In the genomic region with DNA sequence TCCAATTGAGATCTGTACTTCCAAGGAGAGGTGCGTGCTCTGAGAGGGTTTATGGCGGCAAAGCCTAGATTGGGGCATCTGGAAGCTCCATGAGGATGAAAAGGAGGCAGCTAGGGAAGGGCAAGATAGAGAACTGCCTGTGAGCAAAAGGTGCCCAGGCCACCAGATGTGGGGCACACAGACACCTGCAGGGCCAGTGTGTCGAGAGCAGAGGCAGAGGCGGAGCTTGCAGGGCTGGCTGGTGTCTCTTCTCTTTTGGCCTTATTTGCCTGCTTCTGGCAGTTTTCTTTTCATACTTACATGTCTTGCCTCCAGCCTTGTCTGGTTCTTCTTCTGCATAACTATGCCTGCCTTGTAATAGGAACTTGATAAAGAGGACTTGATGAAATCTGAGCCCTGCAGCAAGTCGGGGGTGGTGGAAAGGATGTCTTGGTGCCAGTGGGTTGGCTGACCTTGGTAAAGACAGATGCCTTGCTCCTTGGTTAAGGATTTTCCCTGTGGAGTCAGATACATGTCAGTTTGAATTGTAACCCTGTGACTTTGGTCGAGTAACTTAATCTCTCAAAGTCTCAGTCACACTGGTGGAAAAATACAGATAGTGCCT, we compare ENCODE assay signal across 1 cellular context.
TF ChIP-seq lines count a peak whose summit lies in the region.

No MANE protein-coding gene starts in this region.

TF ChIP-seq in HepG2, 621 proteins besides CTCF, POLR2A, EP300 and RAD21:
- TF ChIP-seq, protein P1, sequence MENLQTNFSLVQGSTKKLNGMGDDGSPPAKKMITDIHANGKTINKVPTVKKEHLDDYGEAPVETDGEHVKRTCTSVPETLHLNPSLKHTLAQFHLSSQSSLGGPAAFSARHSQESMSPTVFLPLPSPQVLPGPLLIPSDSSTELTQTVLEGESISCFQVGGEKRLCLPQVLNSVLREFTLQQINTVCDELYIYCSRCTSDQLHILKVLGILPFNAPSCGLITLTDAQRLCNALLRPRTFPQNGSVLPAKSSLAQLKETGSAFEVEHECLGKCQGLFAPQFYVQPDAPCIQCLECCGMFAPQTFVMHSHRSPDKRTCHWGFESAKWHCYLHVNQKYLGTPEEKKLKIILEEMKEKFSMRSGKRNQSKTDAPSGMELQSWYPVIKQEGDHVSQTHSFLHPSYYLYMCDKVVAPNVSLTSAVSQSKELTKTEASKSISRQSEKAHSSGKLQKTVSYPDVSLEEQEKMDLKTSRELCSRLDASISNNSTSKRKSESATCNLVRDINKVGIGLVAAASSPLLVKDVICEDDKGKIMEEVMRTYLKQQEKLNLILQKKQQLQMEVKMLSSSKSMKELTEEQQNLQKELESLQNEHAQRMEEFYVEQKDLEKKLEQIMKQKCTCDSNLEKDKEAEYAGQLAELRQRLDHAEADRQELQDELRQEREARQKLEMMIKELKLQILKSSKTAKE (CRISPR knock-in tag; IDR thresholded peaks at IDR 0.05; ENCODE audit: borderline replicate concordance): no peak
- TF ChIP-seq ZFP36 (IDR thresholded peaks at IDR 0.05; ENCODE audit: borderline replicate concordance, low read depth, low read length, partially characterized antibody) (no peak), ZNF672 (CRISPR knock-in tag; IDR thresholded peaks at IDR 0.05) (no peak), KLF9 (CRISPR knock-in tag; IDR thresholded peaks at IDR 0.05; ENCODE audit: low read depth) (no peak), TEAD3 (CRISPR knock-in tag; optimal IDR thresholded peaks at IDR 0.05; ENCODE audit: borderline replicate concordance) (no peak), SMARCE1 (IDR thresholded peaks at IDR 0.05; ENCODE audit: borderline replicate concordance) (no peak)
- TF ChIP-seq, protein P2, sequence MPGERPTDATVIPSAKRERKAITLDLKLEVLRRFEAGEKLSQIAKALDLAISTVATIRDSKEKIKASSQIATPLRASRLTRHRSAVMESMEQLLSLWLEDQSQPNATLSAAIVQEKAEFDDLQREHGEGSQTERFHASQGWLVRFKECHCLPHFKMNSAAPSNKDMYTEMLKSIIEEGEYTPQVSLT (CRISPR knock-in tag; IDR thresholded peaks at IDR 0.05; ENCODE audit: borderline replicate concordance, low read depth): no peak
